Comparison of ENCODE assay signal across 1 cellular context in genomic region chr22:17581056-17581455, GRCh38.
TF ChIP-seq lines count a peak whose summit lies in the region.

No MANE protein-coding gene starts in this region.

TF ChIP-seq in HepG2, 621 proteins besides CTCF, POLR2A, EP300 and RAD21:
- no peak for TF ChIP-seq SUZ12 (IDR thresholded peaks at IDR 0.05; ENCODE audit: low read depth, low read length)
- TF ChIP-seq GZF1 (CRISPR knock-in tag; IDR thresholded peaks at IDR 0.05): no peak
- no peak for TF ChIP-seq PHB2 (IDR thresholded peaks at IDR 0.05; ENCODE audit: partially characterized antibody)
- no peak for TF ChIP-seq ZSCAN21 (CRISPR knock-in tag; IDR thresholded peaks at IDR 0.05; ENCODE audit: borderline replicate concordance)
- 0 out of 2 replicates have a peak, but pooled peaks have one; percentile 3 for TF ChIP-seq HNRNPL (IDR thresholded peaks at IDR 0.05; ENCODE audit: low read depth, low read length)
- TF ChIP-seq ZBTB3 (CRISPR knock-in tag; IDR thresholded peaks at IDR 0.05; ENCODE audit: borderline replicate concordance, low read depth): no peak
- TF ChIP-seq ZBTB21 (CRISPR knock-in tag; IDR thresholded peaks at IDR 0.05): no peak
- TF ChIP-seq SP2 (CRISPR knock-in tag; IDR thresholded peaks at IDR 0.05): no peak
- 0 out of 2 replicates have a peak, but pooled peaks have one; percentile 4 for TF ChIP-seq TBX2 (CRISPR knock-in tag; IDR thresholded peaks at IDR 0.05; ENCODE audit: borderline replicate concordance)
- TF ChIP-seq MTA1 (CRISPR knock-in tag; IDR thresholded peaks at IDR 0.05; ENCODE audit: borderline replicate concordance): no peak
- no peak for TF ChIP-seq CEBPG (CRISPR knock-in tag; IDR thresholded peaks at IDR 0.05)
- TF ChIP-seq MAF1 (CRISPR knock-in tag; IDR thresholded peaks at IDR 0.05; ENCODE audit: borderline replicate concordance): no peak
